ENCODE assay signal across 8 cellular contexts in the genomic region with DNA sequence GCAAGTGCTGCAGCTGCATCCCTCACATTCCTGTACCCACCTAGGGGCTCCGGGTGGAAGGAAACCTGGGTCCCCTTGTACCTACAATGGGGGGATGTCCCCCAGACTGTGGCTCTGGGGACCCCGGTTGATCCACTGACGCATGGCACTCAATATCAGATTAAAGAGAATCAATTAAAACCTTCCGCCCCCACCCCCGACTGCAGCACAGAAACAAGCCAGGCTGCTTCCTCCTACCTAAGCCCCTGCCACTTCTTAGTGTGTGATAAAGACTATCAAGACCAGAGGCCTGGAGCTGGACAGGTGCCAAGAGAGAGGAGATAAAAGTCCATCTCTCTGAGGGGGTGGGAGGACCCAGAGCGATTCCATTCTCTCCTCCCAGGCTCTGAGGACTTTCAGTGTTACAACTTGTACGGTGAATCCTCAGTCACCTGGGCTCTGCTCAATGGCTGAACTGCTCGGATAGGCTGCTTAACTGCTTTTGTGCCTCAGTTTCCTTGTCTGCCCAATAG. TPM values are rescaled to one million over a fixed set of nuclear protein-coding genes. Genes with fewer than 3 reads are reported as not detected.
DNase-seq lines count a peak whose midpoint lies in the region; ATAC-seq and TF ChIP-seq lines count a peak whose summit lies in the region.

No MANE protein-coding gene starts in this region.

- no peaks in the 10 kb centered on the region for H3K9me2 ChIP-seq in MM.1S (replicated peaks; ENCODE audit: insufficient read depth, low read length)

- ATAC-seq in RWPE2 (ENCODE audit: low read depth), result no peak
- no peak for ATAC-seq in GM19328 (IDR thresholded peaks at IDR 0.05; ENCODE audit: unreplicated experiment)
- ATAC-seq in GM18520 (IDR thresholded peaks at IDR 0.05; ENCODE audit: unreplicated experiment), result no peak

- H3K27me3 ChIP-seq in RWPE2 (ENCODE audit: insufficient read depth, poor library complexity, severe bottlenecking) (no peaks in the 10 kb centered on the region), fibroblast of lung (ENCODE audit: control insufficient read depth, insufficient read depth, low read length) (no peaks in the 10 kb centered on the region), skeletal muscle tissue (ENCODE audit: control insufficient read depth in 3 of 3, insufficient read depth in 3 of 3, low read length in 3 of 3) (no peaks in the 10 kb centered on the region), MM.1S (replicated peaks; ENCODE audit: insufficient read depth, low read length) (no peaks in the 10 kb centered on the region)

- no peak overlapping the region for H2AFZ ChIP-seq in fibroblast of lung (ENCODE audit: low read length)
- H2AFZ ChIP-seq in MM.1S (ENCODE audit: low read length), result no peak overlapping the region

- H3K27ac ChIP-seq in RWPE2 (ENCODE audit: poor library complexity, severe bottlenecking) (peak overlapping the region; percentile 100), fibroblast of lung (ENCODE audit: insufficient read depth, low read length) (peak overlapping the region; percentile 95), skeletal muscle tissue (ENCODE audit: low read depth, low read length) (peak overlapping the region; percentile 99), MM.1S (ENCODE audit: low read length) (no peak overlapping the region)

- H3K36me3 ChIP-seq in RWPE2 (ENCODE audit: low read depth), result peaks cover 52% of the 10 kb centered on the region
- peaks cover 7% of the 10 kb centered on the region for H3K36me3 ChIP-seq in fibroblast of lung (ENCODE audit: control insufficient read depth, insufficient read depth, low read length)
- peaks cover 0 to 7% (median 5%) of the 10 kb centered on the region in 3 donors for H3K36me3 ChIP-seq in skeletal muscle tissue (ENCODE audit: control insufficient read depth in 3 of 3, insufficient read depth in 3 of 3, low read length in 3 of 3)
- no peaks in the 10 kb centered on the region for H3K36me3 ChIP-seq in MM.1S (replicated peaks; ENCODE audit: insufficient read depth, low read length)

- peak overlapping the region; percentile 73 for H3K4me2 ChIP-seq in fibroblast of lung (ENCODE audit: extremely low read depth, insufficient read depth, low read length)
- no peak overlapping the region; the same call in 1 of the 2 replicates for H3K4me2 ChIP-seq in MM.1S (ENCODE audit: low read depth, low read length)

- TF ChIP-seq CTCF in RWPE2 (IDR thresholded peaks at IDR 0.05; ENCODE audit: poor library complexity, severe bottlenecking) (no peak), fibroblast of lung (conservative IDR thresholded peaks at IDR 0.05 in 1 of 2, IDR thresholded peaks at IDR 0.05 in 1 of 2; ENCODE audit: low read depth in 1 of 2, low read length in 2 of 2) (no peak), MM.1S (IDR thresholded peaks at IDR 0.05; ENCODE audit: low read length) (no peak)

- peaks cover 92% of the 10 kb centered on the region for H3K4me1 ChIP-seq in RWPE2 (ENCODE audit: insufficient read depth, poor library complexity, severe bottlenecking)
- H3K4me1 ChIP-seq in fibroblast of lung (ENCODE audit: control insufficient read depth, extremely low read depth, insufficient read depth, low read length), result peaks cover 60% of the 10 kb centered on the region
- peaks cover 88 to 98% (median 95%) of the 10 kb centered on the region in 3 donors for H3K4me1 ChIP-seq in skeletal muscle tissue (ENCODE audit: control insufficient read depth in 3 of 3, insufficient read depth in 3 of 3, low read length in 3 of 3)
- H3K4me1 ChIP-seq in MM.1S (ENCODE audit: low read length), result peaks cover 9% of the 10 kb centered on the region

- H3F3A ChIP-seq in MM.1S (ENCODE audit: insufficient read depth, low read length), result peaks cover 7% of the 10 kb centered on the region; the same call in 1 of the 2 replicates

- H4K20me1 ChIP-seq in fibroblast of lung (ENCODE audit: control insufficient read depth, extremely low read depth, insufficient read depth, low read length) (no peaks in the 10 kb centered on the region), MM.1S (ENCODE audit: insufficient read depth, low read length) (no peaks in the 10 kb centered on the region)

- H3K79me2 ChIP-seq in fibroblast of lung (ENCODE audit: control insufficient read depth, insufficient read depth, low read length) (peaks cover 87% of the 10 kb centered on the region), MM.1S (ENCODE audit: low read length) (peaks cover 5% of the 10 kb centered on the region; the same call in 1 of the 2 replicates)

- no peak overlapping the region for H3K9ac ChIP-seq in fibroblast of lung (ENCODE audit: insufficient read depth, low read length)
- peak overlapping the region; percentile 82 to 89 (median 89) for H3K9ac ChIP-seq in skeletal muscle tissue (ENCODE audit: low read depth in 1 of 3, low read length in 3 of 3)
- no peak overlapping the region for H3K9ac ChIP-seq in MM.1S (ENCODE audit: low read length)

- DNase-seq in DMS53 (lab: John Stamatoyannopoulos, UW), result peak; percentile 52
- DNase-seq in DMS53 treated with DMSO at 0.1 percent for 48 hours (lab: John Stamatoyannopoulos, UW; ENCODE audit: unreplicated experiment), result no peak
- DNase-seq in RWPE2 (ENCODE audit: low spot score), result no peak
- DNase-seq in fibroblast of lung (ENCODE audit: low read depth in 2 of 2), result no peak
- no peak for DNase-seq in MM.1S

- no peaks in the 10 kb centered on the region for H3K9me3 ChIP-seq in RWPE2 (ENCODE audit: severe bottlenecking)
- H3K9me3 ChIP-seq in fibroblast of lung (ENCODE audit: control insufficient read depth, insufficient read depth, low read depth, low read length), result no peaks in the 10 kb centered on the region
- H3K9me3 ChIP-seq in skeletal muscle tissue (ENCODE audit: control insufficient read depth in 3 of 3, low read length in 3 of 3), result no peaks in the 10 kb centered on the region
- no peaks in the 10 kb centered on the region for H3K9me3 ChIP-seq in MM.1S (replicated peaks; ENCODE audit: insufficient read depth, low read length)

- H3K4me3 ChIP-seq in RWPE2 (ENCODE audit: severe bottlenecking) (no peak overlapping the region), fibroblast of lung (replicated peaks in 1 of 4; ENCODE audit: control extremely low read depth in 1 of 4, insufficient read depth in 1 of 4, low read depth in 3 of 4, low read length in 4 of 4) (no peak overlapping the region), skeletal muscle tissue (ENCODE audit: low read length in 3 of 3) (peak overlapping the region; percentile 55 to 60 (median 58)), MM.1S (ENCODE audit: low read length) (no peak overlapping the region)

RNA-seq across cellular contexts. Expression of a gene that starts 28.2 kb away (rescaled TPM):
- total RNA-seq in fibroblast of lung (3,063 and 3,837 TPM in 2 replicates), skeletal muscle tissue (2,458 TPM)
- 5,137 and 6,435 TPM in 2 replicates for polyA plus RNA-seq in fibroblast of lung
- polyA plus RNA-seq in fibroblast of lung (2012), result 2,788 and 3,168 TPM in 2 replicates
- polyA minus RNA-seq in fibroblast of lung (ENCODE audit: low replicate concordance), result 5,479 and 5,944 TPM in 2 replicates

RNA-seq across cellular contexts. Expression of a gene that starts 34.6 kb away (rescaled TPM):
- total RNA-seq in fibroblast of lung (86.8 and 93.1 TPM in 2 replicates), skeletal muscle tissue (87.2 TPM)
- 30.8 and 45.8 TPM in 2 replicates for polyA plus RNA-seq in fibroblast of lung
- 35.6 and 52.5 TPM in 2 replicates for polyA plus RNA-seq in fibroblast of lung (2012)
- polyA minus RNA-seq in fibroblast of lung (ENCODE audit: low replicate concordance), result 310 and 482 TPM in 2 replicates

RNA-seq across cellular contexts. Expression of a gene that starts 36.4 kb away (rescaled TPM):
- total RNA-seq in fibroblast of lung (9.2 and 21.5 TPM in 2 replicates), skeletal muscle tissue (20.9 TPM)
- 31.4 and 59.3 TPM in 2 replicates for polyA plus RNA-seq in fibroblast of lung
- 84.4 and 134 TPM in 2 replicates for polyA plus RNA-seq in fibroblast of lung (2012)
- polyA minus RNA-seq in fibroblast of lung (ENCODE audit: low replicate concordance), result 413 and 630 TPM in 2 replicates

Comparison
In these comparisons a context has a peak if more than half of its experiments do, and no peak if none do; other contexts are left out.
1. H3K4me3 ChIP-seq: peak in skeletal muscle tissue (3 of 3); none in RWPE2 (single experiment), fibroblast of lung (0 of 4) and MM.1S (single experiment).
2. H3K9ac ChIP-seq: peak in skeletal muscle tissue (3 of 3); none in fibroblast of lung (single experiment) and MM.1S (single experiment).